In the genomic region with DNA sequence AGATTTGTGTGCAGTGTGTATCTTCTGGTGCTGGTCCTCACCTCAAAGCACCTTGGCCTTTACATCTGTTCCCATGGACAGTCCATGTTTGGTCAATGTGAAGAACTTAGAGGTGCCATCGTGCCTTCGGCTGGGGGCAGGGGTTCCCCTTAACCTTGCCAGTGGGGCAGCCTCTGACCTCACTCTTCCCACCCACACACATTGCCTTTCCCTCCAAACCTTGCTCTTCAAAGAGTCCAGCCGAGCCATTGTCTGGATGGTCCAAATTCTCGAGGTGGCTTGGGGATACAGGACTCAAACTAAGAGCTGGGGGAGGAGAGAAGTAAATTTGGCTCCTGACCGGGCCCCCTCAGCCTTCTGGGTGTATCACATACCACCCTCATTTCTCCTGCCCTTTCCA, we compare ENCODE assay signal across 20 cellular contexts.
DNase-seq lines count a peak whose midpoint lies in the region; ATAC-seq and TF ChIP-seq lines count a peak whose summit lies in the region.
"Had no signal": no experiment of that assay in that cellular context is flagged by ENCODE, and none has a peak within 500 bp of the region (broad histone marks: within the 10 kb centered on the region; RNA-seq: fewer than 3 reads in every experiment).

No MANE protein-coding gene starts in this region.

- H3K23ac ChIP-seq in mesenchymal stem cell (ENCODE audit: low read length in 2 of 2) = no peak overlapping the region

- H4K91ac ChIP-seq in mesenchymal stem cell (ENCODE audit: low read length) = no peak overlapping the region

- DNase-seq in AG10803 (ENCODE audit: low read depth) (no peak), adipocyte (ENCODE audit: low read depth) (no peak), mesenchymal stem cell (no peak), thoracic aorta (ENCODE audit: low spot score) (no peak), Peyer's patch (no peak), H4 (ENCODE audit: low spot score) (no peak), type B pancreatic cell (ENCODE audit: extremely low spot score, unreplicated experiment) (no peak), tibial nerve (ENCODE audit: low spot score in 2 of 2) (no peak)
- DNase-seq: 8988T; CD8-positive, alpha-beta memory T cell; DND-41; NCI-H1092; NCI-H146; NCI-H2081 treated with DMSO at 0.1 percent for 48 hours; NCI-H524; PC-9 had no signal

- H2BK12ac ChIP-seq in mesenchymal stem cell (ENCODE audit: low read length in 2 of 2) = no peak overlapping the region

- WGBS in mesenchymal stem cell = 89% methylated on average over 2 of the region's 5 CpGs
- whole genome bisulfite sequencing in tibial nerve, 2 donors = 77 to 84% methylated on average over 5 of the region's 5 CpGs

- peaks cover 37% of the 10 kb centered on the region for H3K4me1 ChIP-seq in adipocyte (ENCODE audit: control insufficient read depth, insufficient read depth, low read length)
- H3K4me1 ChIP-seq in mesenchymal stem cell (ENCODE audit: control insufficient read depth, insufficient read depth, low read depth, low read length) = no peaks in the 10 kb centered on the region
- peaks cover 42 to 53% of the 10 kb centered on the region in 2 donors for H3K4me1 ChIP-seq in thoracic aorta (ENCODE audit: control insufficient read depth in 1 of 2, low read depth in 2 of 2)
- no peaks in the 10 kb centered on the region for H3K4me1 ChIP-seq in Peyer's patch
- H3K4me1 ChIP-seq in tibial nerve = peaks cover 0 to 24% (median 0%) of the 10 kb centered on the region in 4 donors

- no peaks in the 10 kb centered on the region for H3K36me3 ChIP-seq in adipocyte (ENCODE audit: control insufficient read depth, insufficient read depth, low read length, severe bottlenecking)
- no peaks in the 10 kb centered on the region for H3K36me3 ChIP-seq in mesenchymal stem cell (ENCODE audit: control insufficient read depth in 1 of 2, insufficient read depth in 2 of 2, low read depth in 1 of 2, low read length in 2 of 2)
- H3K36me3 ChIP-seq in thoracic aorta = no peaks in the 10 kb centered on the region
- H3K36me3 ChIP-seq in Peyer's patch = no peaks in the 10 kb centered on the region
- no peaks in the 10 kb centered on the region for H3K36me3 ChIP-seq in tibial nerve
- H3K36me3 ChIP-seq: SJSA1 had no signal

- no peak overlapping the region for H3K27ac Mint-ChIP-seq in type B pancreatic cell
- H3K27ac Mint-ChIP-seq: CD8-positive, alpha-beta memory T cell had no signal

- H3K79me1 ChIP-seq in mesenchymal stem cell (replicated peaks; ENCODE audit: low read length, poor library complexity, severe bottlenecking) = no peaks in the 10 kb centered on the region

- TF ChIP-seq POLR2A in Peyer's patch (IDR thresholded peaks at IDR 0.05) (no peak), tibial nerve (IDR thresholded peaks at IDR 0.05) (no peak)

- H2AK5ac ChIP-seq in mesenchymal stem cell (ENCODE audit: low read length, severe bottlenecking) = no peak overlapping the region

- H3K4me3 ChIP-seq in AG10803 (ENCODE audit: low read length) (peak overlapping the region; percentile 25), adipocyte (ENCODE audit: low read length) (peak overlapping the region; percentile 68), mesenchymal stem cell (ENCODE audit: insufficient read depth in 1 of 2, low read depth in 1 of 2, low read length in 2 of 2) (no peak overlapping the region), thoracic aorta (peak overlapping the region; percentile 46), Peyer's patch (no peak overlapping the region), tibial nerve (no peak overlapping the region)
- H3K4me3 ChIP-seq: PC-9, SJSA1 had no signal

- H4K8ac ChIP-seq in mesenchymal stem cell (ENCODE audit: low read length) = no peak overlapping the region

- no peak overlapping the region for H3K4me3 Mint-ChIP-seq in type B pancreatic cell
- H3K4me3 Mint-ChIP-seq: CD8-positive, alpha-beta memory T cell had no signal

- H3K4me2 ChIP-seq in mesenchymal stem cell (ENCODE audit: low read length, poor library complexity, severe bottlenecking) = no peak overlapping the region
- H3K4me2 ChIP-seq: KMS-11, PC-9 had no signal

- no peak overlapping the region for H2BK120ac ChIP-seq in mesenchymal stem cell (ENCODE audit: low read depth, low read length)

- no peak overlapping the region for H3K14ac ChIP-seq in mesenchymal stem cell (ENCODE audit: low read length in 2 of 2)

- H3K9ac ChIP-seq in adipocyte (ENCODE audit: low read length) (peak overlapping the region; percentile 82), mesenchymal stem cell (ENCODE audit: low read length) (peak overlapping the region; percentile 73)
- H3K9ac ChIP-seq: KMS-11 had no signal

- TF ChIP-seq EP300 in tibial nerve (IDR thresholded peaks at IDR 0.05) = no peak

- H3K9me3 ChIP-seq in adipocyte (ENCODE audit: control insufficient read depth, low read length) = peaks cover 42% of the 10 kb centered on the region
- peaks cover 43% of the 10 kb centered on the region for H3K9me3 ChIP-seq in mesenchymal stem cell (ENCODE audit: control insufficient read depth, low read length)
- peaks cover 10% of the 10 kb centered on the region for H3K9me3 ChIP-seq in thoracic aorta
- peaks cover 0 to 18% (median 0%) of the 10 kb centered on the region in 4 donors for H3K9me3 ChIP-seq in Peyer's patch
- H3K9me3 ChIP-seq in tibial nerve = peaks cover 0 to 30% (median 7%) of the 10 kb centered on the region in 4 donors

- ATAC-seq in thoracic aorta (ENCODE audit: insufficient number of reproducible peaks, low FRiP score, low read depth) = no peak
- ATAC-seq: HCT116, HepG2 had no signal

- TF ChIP-seq CTCF in AG10803 (conservative IDR thresholded peaks at IDR 0.05; ENCODE audit: low read length) = no peak
- TF ChIP-seq CTCF in thoracic aorta (IDR thresholded peaks at IDR 0.05) = no peak
- TF ChIP-seq CTCF in Peyer's patch (IDR thresholded peaks at IDR 0.05) = no peak
- TF ChIP-seq CTCF in type B pancreatic cell (conservative IDR thresholded peaks at IDR 0.05) = no peak
- no peak for TF ChIP-seq CTCF in tibial nerve (IDR thresholded peaks at IDR 0.05)

- peaks cover under 1% of the 10 kb centered on the region for H3K36me3 Mint-ChIP-seq in type B pancreatic cell
- H3K36me3 Mint-ChIP-seq: CD8-positive, alpha-beta memory T cell had no signal

- H3K27me3 ChIP-seq in adipocyte (replicated peaks; ENCODE audit: control insufficient read depth, insufficient read depth, low read length) (no peaks in the 10 kb centered on the region), mesenchymal stem cell (ENCODE audit: control insufficient read depth in 1 of 2, insufficient read depth in 1 of 2, low read length in 2 of 2) (peaks cover 0 to 7% of the 10 kb centered on the region in 2 experiments), thoracic aorta (replicated peaks; ENCODE audit: insufficient read depth) (no peaks in the 10 kb centered on the region), Peyer's patch (no peaks in the 10 kb centered on the region), tibial nerve (no peaks in the 10 kb centered on the region)
- H3K27me3 ChIP-seq: SJSA1 had no signal

- no peaks in the 10 kb centered on the region for H3K4me1 Mint-ChIP-seq in type B pancreatic cell (ENCODE audit: unreplicated experiment)
- H3K4me1 Mint-ChIP-seq: CD8-positive, alpha-beta memory T cell had no signal

- no peak overlapping the region for H2BK5ac ChIP-seq in mesenchymal stem cell (ENCODE audit: low read depth, low read length, poor library complexity, severe bottlenecking)

- H3K27me3 Mint-ChIP-seq in type B pancreatic cell = peaks cover 10% of the 10 kb centered on the region

- no peak overlapping the region for H3K18ac ChIP-seq in mesenchymal stem cell (ENCODE audit: low read depth in 1 of 2, low read length in 2 of 2)

- H3K9me3 Mint-ChIP-seq in type B pancreatic cell = peaks cover 8% of the 10 kb centered on the region

- no peak overlapping the region for H3K4ac ChIP-seq in mesenchymal stem cell (ENCODE audit: low read depth in 1 of 2, low read length in 2 of 2)

- H3K27ac ChIP-seq in mesenchymal stem cell (ENCODE audit: low read length, poor library complexity, severe bottlenecking) = no peak overlapping the region
- peak overlapping the region; percentile 83 to 85 for H3K27ac ChIP-seq in thoracic aorta
- no peak overlapping the region for H3K27ac ChIP-seq in Peyer's patch
- peak overlapping the region in 2 of 4 donors; percentile 49 to 65 for H3K27ac ChIP-seq in tibial nerve
- H3K27ac ChIP-seq: KMS-11, PC-9, SJSA1 had no signal

- H2BK15ac ChIP-seq in mesenchymal stem cell (ENCODE audit: low read depth, poor library complexity, severe bottlenecking) = no peak overlapping the region

- H2AFZ ChIP-seq in mesenchymal stem cell (ENCODE audit: low read depth, low read length) = no peak overlapping the region
- H2AFZ ChIP-seq: PC-9 had no signal

Comparison
In these comparisons a context has a peak if more than half of its experiments do, and no peak if none do; other contexts are left out.
1. H3K4me3 ChIP-seq: peak in AG10803 (single experiment), adipocyte (single experiment) and thoracic aorta (single experiment); none in mesenchymal stem cell (0 of 2), Peyer's patch (0 of 4) and tibial nerve (0 of 4).
2. H3K27ac ChIP-seq: peak in thoracic aorta (2 of 2); none in mesenchymal stem cell (single experiment) and Peyer's patch (0 of 4).